In the genomic region with DNA sequence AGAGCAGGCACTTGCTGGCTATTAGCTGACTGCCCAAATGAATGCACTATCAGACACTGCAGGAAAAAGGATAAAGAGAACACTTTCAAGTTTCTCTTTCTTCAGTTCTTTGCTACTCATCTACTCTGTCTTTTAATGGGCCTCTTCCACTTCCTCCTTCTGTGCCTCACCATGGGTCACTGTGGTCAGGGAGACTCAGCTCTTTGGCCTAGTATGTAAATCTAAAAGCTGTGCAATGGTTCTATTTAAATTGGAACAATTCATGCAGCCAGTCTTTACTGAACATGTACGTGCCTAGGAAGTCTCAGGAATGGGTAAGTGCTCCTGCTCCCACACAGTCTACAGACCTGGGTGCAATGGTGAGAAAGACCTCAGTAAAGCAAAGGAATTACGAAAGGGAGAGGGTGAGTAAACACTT, we compare ENCODE assay signal across 10 cellular contexts.
DNase-seq lines count a peak whose midpoint lies in the region; ATAC-seq and TF ChIP-seq lines count a peak whose summit lies in the region.
"Had no signal": no experiment of that assay in that cellular context is flagged by ENCODE, and none has a peak within 500 bp of the region (broad histone marks: within the 10 kb centered on the region; RNA-seq: fewer than 3 reads in every experiment).

No MANE protein-coding gene starts in this region.

- H2AFZ ChIP-seq in OCI-LY1 (ENCODE audit: low read length), result no peak overlapping the region

- H3K4me1 ChIP-seq in OCI-LY1 (ENCODE audit: insufficient read depth, low read length, severe bottlenecking) (peaks cover 50% of the 10 kb centered on the region), upper lobe of left lung (peaks cover 0 to 3% (median 0%) of the 10 kb centered on the region in 4 donors)

- no peak for TF ChIP-seq EP300 in upper lobe of left lung (IDR thresholded peaks at IDR 0.05)

- peaks cover 6% of the 10 kb centered on the region for H3K4me1 Mint-ChIP-seq in activated naive CD8-positive, alpha-beta T cell (ENCODE audit: low read depth)
- H3K4me1 Mint-ChIP-seq in activated naive CD8-positive, alpha-beta T cell treated with anti-CD3 and anti-CD28 coated beads for 36 hours, result peaks cover 21% of the 10 kb centered on the region

- intact Hi-C loops in posterior vena cava (cut with DNase I), result no loop called here

- H3K27me3 ChIP-seq in OCI-LY1 (ENCODE audit: insufficient read depth, low read length) (no peaks in the 10 kb centered on the region; the same call in 1 of the 2 replicates), upper lobe of left lung (no peaks in the 10 kb centered on the region)

- no peaks in the 10 kb centered on the region for H3K9me3 Mint-ChIP-seq in activated naive CD8-positive, alpha-beta T cell (ENCODE audit: low read depth)
- peaks cover 8% of the 10 kb centered on the region for H3K9me3 Mint-ChIP-seq in activated naive CD8-positive, alpha-beta T cell treated with anti-CD3 and anti-CD28 coated beads for 36 hours

- peak overlapping the region; percentile 87 for H3K27ac ChIP-seq in OCI-LY1 (ENCODE audit: low read depth, low read length, poor library complexity, severe bottlenecking)
- no peak overlapping the region for H3K27ac ChIP-seq in upper lobe of left lung

- peak overlapping the region; percentile 47 for H3K4me2 ChIP-seq in OCI-LY1 (ENCODE audit: low read length)
- H3K4me2 ChIP-seq: smooth muscle cell had no signal

- TF ChIP-seq CTCF in OCI-LY1 (IDR thresholded peaks at IDR 0.05; ENCODE audit: low read length) (no peak), upper lobe of left lung (IDR thresholded peaks at IDR 0.05) (no peak)

- H3K4me3 Mint-ChIP-seq in activated naive CD8-positive, alpha-beta T cell, result no peak overlapping the region
- H3K4me3 Mint-ChIP-seq in activated naive CD8-positive, alpha-beta T cell treated with anti-CD3 and anti-CD28 coated beads for 36 hours, result no peak overlapping the region

- H4K20me1 ChIP-seq in OCI-LY1 (ENCODE audit: insufficient read depth, low read length), result no peaks in the 10 kb centered on the region

- no peak for DNase-seq in activated naive CD8-positive, alpha-beta T cell treated with anti-CD3 and anti-CD28 coated beads for 36 hours
- DNase-seq in upper lobe of left lung (no peak), posterior vena cava (ENCODE audit: low spot score) (no peak), ACHN (no peak), NCI-H510A (lab: John Stamatoyannopoulos, UW) (no peak)
- DNase-seq: T1000 had no signal

- H3K4me3 ChIP-seq in OCI-LY1 (ENCODE audit: low read depth, low read length, poor library complexity, severe bottlenecking) (peak overlapping the region; percentile 13), upper lobe of left lung (no peak overlapping the region)
- H3K4me3 ChIP-seq: smooth muscle cell had no signal

- no peak for TF ChIP-seq POLR2A in upper lobe of left lung (IDR thresholded peaks at IDR 0.05)

- H3K36me3 ChIP-seq in OCI-LY1 (ENCODE audit: insufficient read depth, low read length) (no peaks in the 10 kb centered on the region), upper lobe of left lung (no peaks in the 10 kb centered on the region)

- peak overlapping the region; percentile 13 for H3K27ac Mint-ChIP-seq in activated naive CD8-positive, alpha-beta T cell
- H3K27ac Mint-ChIP-seq in activated naive CD8-positive, alpha-beta T cell treated with anti-CD3 and anti-CD28 coated beads for 36 hours, result no peak overlapping the region

- H3F3A ChIP-seq in OCI-LY1 (ENCODE audit: insufficient read depth, low read length), result peaks cover 11% of the 10 kb centered on the region

- no peaks in the 10 kb centered on the region for H3K9me2 ChIP-seq in OCI-LY1 (ENCODE audit: low read depth, low read length)

- H3K9ac ChIP-seq in OCI-LY1 (ENCODE audit: low read length), result no peak overlapping the region

- H3K36me3 Mint-ChIP-seq in activated naive CD8-positive, alpha-beta T cell, result peaks cover 21% of the 10 kb centered on the region
- peaks cover 21% of the 10 kb centered on the region for H3K36me3 Mint-ChIP-seq in activated naive CD8-positive, alpha-beta T cell treated with anti-CD3 and anti-CD28 coated beads for 36 hours

- H3K27me3 Mint-ChIP-seq in activated naive CD8-positive, alpha-beta T cell, result no peaks in the 10 kb centered on the region
- no peaks in the 10 kb centered on the region for H3K27me3 Mint-ChIP-seq in activated naive CD8-positive, alpha-beta T cell treated with anti-CD3 and anti-CD28 coated beads for 36 hours

- peak; percentile 40 for ATAC-seq in HG02943 (IDR thresholded peaks at IDR 0.05; ENCODE audit: low read depth, unreplicated experiment)
- peak; percentile 56 to 69 for ATAC-seq in upper lobe of left lung (ENCODE audit: low FRiP score in 2 of 2)

- H3K79me2 ChIP-seq in OCI-LY1 (ENCODE audit: insufficient read depth, low read length), result no peaks in the 10 kb centered on the region

- H3K9me3 ChIP-seq in OCI-LY1 (ENCODE audit: low read length), result no peaks in the 10 kb centered on the region
- H3K9me3 ChIP-seq in upper lobe of left lung, result no peaks in the 10 kb centered on the region

- in situ Hi-C loops in ACHN (cut with HindIII; ENCODE audit: low pct_ligation_motif_present, low pct_unique_long_range_greater_than_20kb, low sequenced_read_pairs), result no loop called here

- 40 to 69% methylated on average over 2 of the region's 2 CpGs for WGBS in upper lobe of left lung, 2 donors
